In the genomic region with DNA sequence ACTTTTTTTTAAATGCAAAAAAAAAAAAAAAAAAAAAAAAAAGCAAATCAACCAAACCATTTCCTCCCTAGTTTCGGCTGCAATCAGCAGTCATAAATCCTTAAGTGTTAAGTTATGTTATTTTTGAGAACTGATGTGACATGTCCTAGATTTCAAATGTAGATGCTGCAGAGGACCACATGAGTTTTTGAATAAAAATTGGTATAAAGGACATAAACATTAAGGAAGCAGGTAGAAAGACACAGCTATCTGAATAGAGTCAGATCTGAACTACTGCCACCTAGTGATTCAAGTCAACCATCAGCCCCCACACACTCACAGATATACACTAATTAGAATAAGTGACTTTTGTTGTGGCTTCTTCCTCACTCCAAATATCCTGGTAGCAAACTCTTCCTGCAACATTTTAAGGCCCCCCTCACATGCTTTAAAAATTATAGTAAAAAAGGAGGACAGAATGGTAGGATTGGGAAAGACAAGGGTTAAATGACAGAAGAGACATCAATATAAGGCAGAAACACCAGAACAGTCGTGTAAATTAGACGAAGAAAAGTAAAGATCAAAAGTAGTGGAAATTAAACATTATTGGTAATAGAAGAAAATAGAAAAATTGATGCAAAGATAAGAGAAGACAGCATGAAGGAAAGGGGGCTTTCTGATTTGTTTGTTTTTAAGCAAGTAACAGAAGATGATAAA, we compare ENCODE assay signal across 8 cellular contexts.
DNase-seq lines count a peak whose midpoint lies in the region; ATAC-seq, FAIRE-seq and TF ChIP-seq lines count a peak whose summit lies in the region.

No MANE protein-coding gene starts in this region.

- no peak for TF ChIP-seq POLR2A in Peyer's patch (IDR thresholded peaks at IDR 0.05)

- H3K27me3 Mint-ChIP-seq in natural killer cell (ENCODE audit: low read depth in 2 of 2), result peaks cover 10 to 14% of the 10 kb centered on the region in 2 donors

- H3K27me3 ChIP-seq in Peyer's patch, result no peaks in the 10 kb centered on the region

- peak; percentile 34 for DNase-seq in Daoy (ENCODE audit: low read depth)
- DNase-seq in Peyer's patch, result peak in 2 of 3 donors; percentile 20 to 52
- DNase-seq in natural killer cell, result no peak
- DNase-seq in hepatic stellate cell (ENCODE audit: low spot score), result no peak
- DNase-seq in activated T-cell treated with anti-CD3 and anti-CD28 coated beads, Interleukin-2, amount 50 U/mL, for 1 hour, result no peak

- no peaks in the 10 kb centered on the region for H3K4me1 ChIP-seq in Peyer's patch

- TF ChIP-seq CTCF in Peyer's patch (IDR thresholded peaks at IDR 0.05) (peak in 4 of 6 experiments; percentile 52 to 77 (median 62)), natural killer cell (IDR thresholded peaks at IDR 0.05) (peak; percentile 73)

- ATAC-seq in GM19035 (IDR thresholded peaks at IDR 0.05; ENCODE audit: unreplicated experiment), result peak; percentile 86
- peak; percentile 89 for ATAC-seq in HG03354 (IDR thresholded peaks at IDR 0.05; ENCODE audit: poor library complexity, severe bottlenecking, unreplicated experiment)
- peak; percentile 52 to 83 (median 61) for ATAC-seq in natural killer cell

- H3K9me3 Mint-ChIP-seq in natural killer cell, result no peaks in the 10 kb centered on the region

- no peaks in the 10 kb centered on the region for H3K9me3 ChIP-seq in Peyer's patch

- no peak overlapping the region for H3K27ac ChIP-seq in Peyer's patch

- no peak overlapping the region for H3K27ac Mint-ChIP-seq in natural killer cell

- H3K4me1 Mint-ChIP-seq in natural killer cell, result peaks cover 0 to 4% of the 10 kb centered on the region in 2 donors

- no peak overlapping the region for H3K4me3 ChIP-seq in Peyer's patch

- H3K36me3 Mint-ChIP-seq in natural killer cell, result no peaks in the 10 kb centered on the region

- FAIRE-seq in colon (lab: Jason Lieb, UNC), result peak; percentile 5

- peak overlapping the region; percentile 21 for H3K4me3 Mint-ChIP-seq in natural killer cell

- intact Hi-C loops in natural killer cell (cut with micrococcal nuclease), result loop anchor here (1.0 kb wide), 1 partner anchor 560 kb away; no protein-coding TSS in a partner anchor

- H3K36me3 ChIP-seq in Peyer's patch, result no peaks in the 10 kb centered on the region

Comparison
In these comparisons a context has a peak if more than half of its experiments do, and no peak if none do; other contexts are left out.
1. DNase-seq: peak in Daoy (single experiment) and Peyer's patch (2 of 3); none in natural killer cell (single experiment), hepatic stellate cell (single experiment) and activated T-cell treated with anti-CD3 and anti-CD28 coated beads, Interleukin-2, amount 50 U/mL, for 1 hour (single experiment).
2. Peak in every context shown above with its lines, with median percentiles within 50 percentile points of each other: ATAC-seq.